ENCODE assay signal across 1 cellular context in the genomic region with DNA sequence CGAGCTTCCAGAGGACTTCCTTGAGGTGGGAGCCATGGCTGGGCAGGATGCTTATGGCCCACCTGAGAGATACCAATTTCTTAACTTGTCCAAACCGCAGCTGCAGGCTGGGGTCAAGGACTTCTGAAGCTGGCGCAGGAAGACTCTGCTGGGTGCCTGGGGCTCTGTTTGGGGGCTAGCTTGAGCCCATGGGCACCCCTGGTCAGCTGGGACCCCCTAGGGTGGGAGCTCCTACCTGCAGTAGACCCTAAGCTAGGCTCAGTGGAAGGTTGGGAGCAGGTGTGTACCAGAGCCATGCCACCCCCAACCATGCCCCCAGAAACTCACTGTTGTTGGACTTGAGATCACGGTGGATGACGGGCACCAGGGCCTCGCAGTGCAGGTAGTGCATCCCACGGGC.
TF ChIP-seq lines count a peak whose summit lies in the region.

No MANE protein-coding gene starts in this region.

TF ChIP-seq in GM12878, 131 proteins besides CTCF, POLR2A, EP300 and RAD21:
- no peak for TF ChIP-seq RCOR1 (conservative IDR thresholded peaks at IDR 0.05; ENCODE audit: low read depth, low read length)
- no peak for TF ChIP-seq MTA3 (IDR thresholded peaks at IDR 0.05; ENCODE audit: borderline replicate concordance, low read length)
- no peak for TF ChIP-seq TCF7 (IDR thresholded peaks at IDR 0.05; ENCODE audit: borderline replicate concordance)
